In genomic region chr14:72986214-72986613, GRCh38 we compare ENCODE assay signal across 25 cellular contexts.
"Had no signal": no experiment of that assay in that cellular context is flagged by ENCODE, and none has a peak within 500 bp of the region (broad histone marks: within the 10 kb centered on the region; RNA-seq: fewer than 3 reads in every experiment).

No MANE protein-coding gene starts in this region.

- H3K4me1 ChIP-seq: colonic mucosa, gastrocnemius medialis, left lung, psoas muscle, sigmoid colon, testis, tibial artery, upper lobe of left lung had no signal

- H3K27me3 ChIP-seq: colonic mucosa, gastrocnemius medialis, left lung, ovary, sigmoid colon, testis, tibial artery, upper lobe of left lung had no signal

- DNase-seq: colonic mucosa; effector CD8-positive, alpha-beta T cell; endodermal cell; erythroblast; gastrocnemius medialis; head of caudate nucleus; kidney; left lung; mesendoderm; midbrain; naive thymus-derived CD4-positive, alpha-beta T cell; occipital lobe; ovary; psoas muscle; right cardiac atrium; sigmoid colon; stimulated activated CD4-positive, alpha-beta T cell treated with anti-CD3 and anti-CD28 coated beads, Interleukin-2, amount 100 ng/mL, for 24 hours; stimulated activated CD4-positive, alpha-beta T cell treated with anti-CD3 and anti-CD28 coated beads, Interleukin-4, amount 100 ng/mL, for 24 hours; stimulated activated naive CD8-positive, alpha-beta T cell treated with anti-CD3 and anti-CD28 coated beads, Interleukin-15, Interleukin-2, amounts not matched to agents 100 U/mL and 50 U/mL, for 24 hours; substantia nigra; testis; tibial artery; upper lobe of left lung had no signal

- H3K27me3 Mint-ChIP-seq: dendritic cell treated with granulocyte-macrophage colony-stimulating factor and Interleukin-4, amounts not matched to agents 40 ng/mL and 50 ng/mL, for 4 days; naive thymus-derived CD4-positive, alpha-beta T cell; stimulated activated memory B cell treated with anti-CD40 and anti-IgM and Interleukin-4, amounts not matched to agents 10 μg/mL and 1 μg/mL and 100 μg/mL, for 72 hours had no signal

- H3K27ac Mint-ChIP-seq: dendritic cell treated with granulocyte-macrophage colony-stimulating factor and Interleukin-4, amounts not matched to agents 40 ng/mL and 50 ng/mL, for 4 days; endodermal cell; naive thymus-derived CD4-positive, alpha-beta T cell; stimulated activated memory B cell treated with anti-CD40 and anti-IgM and Interleukin-4, amounts not matched to agents 10 μg/mL and 1 μg/mL and 100 μg/mL, for 72 hours had no signal

- ATAC-seq: gastrocnemius medialis; left lung; naive thymus-derived CD4-positive, alpha-beta T cell; psoas muscle; right cardiac atrium; stimulated activated memory B cell treated with anti-CD40 and anti-IgM and Interleukin-4, amounts not matched to agents 10 μg/mL and 1 μg/mL and 100 μg/mL, for 72 hours; stimulated activated naive CD8-positive, alpha-beta T cell treated with anti-CD3 and anti-CD28 coated beads, Interleukin-15, Interleukin-2, amounts not matched to agents 100 U/mL and 50 U/mL, for 24 hours had no signal

- H3K4me3 ChIP-seq: colonic mucosa, gastrocnemius medialis, left lung, ovary, psoas muscle, sigmoid colon, testis, tibial artery, upper lobe of left lung had no signal

- H3K36me3 ChIP-seq: colonic mucosa, ovary had no signal

- H3K9me3 Mint-ChIP-seq: dendritic cell treated with granulocyte-macrophage colony-stimulating factor and Interleukin-4, amounts not matched to agents 40 ng/mL and 50 ng/mL, for 4 days; endodermal cell; stimulated activated memory B cell treated with anti-CD40 and anti-IgM and Interleukin-4, amounts not matched to agents 10 μg/mL and 1 μg/mL and 100 μg/mL, for 72 hours had no signal

- H3K27ac ChIP-seq: colonic mucosa, gastrocnemius medialis, left lung, ovary, psoas muscle, sigmoid colon, testis, tibial artery, upper lobe of left lung had no signal

- H3K4me1 Mint-ChIP-seq: endodermal cell; stimulated activated memory B cell treated with anti-CD40 and anti-IgM and Interleukin-4, amounts not matched to agents 10 μg/mL and 1 μg/mL and 100 μg/mL, for 72 hours had no signal

- H3K9me3 ChIP-seq: colonic mucosa, gastrocnemius medialis, left lung, ovary, psoas muscle, sigmoid colon, testis, tibial artery, upper lobe of left lung had no signal

- H3K4me3 Mint-ChIP-seq: dendritic cell treated with granulocyte-macrophage colony-stimulating factor and Interleukin-4, amounts not matched to agents 40 ng/mL and 50 ng/mL, for 4 days; endodermal cell; naive thymus-derived CD4-positive, alpha-beta T cell; stimulated activated memory B cell treated with anti-CD40 and anti-IgM and Interleukin-4, amounts not matched to agents 10 μg/mL and 1 μg/mL and 100 μg/mL, for 72 hours had no signal
